Comparison of ENCODE assay signal across 2 cellular contexts in the genomic region with DNA sequence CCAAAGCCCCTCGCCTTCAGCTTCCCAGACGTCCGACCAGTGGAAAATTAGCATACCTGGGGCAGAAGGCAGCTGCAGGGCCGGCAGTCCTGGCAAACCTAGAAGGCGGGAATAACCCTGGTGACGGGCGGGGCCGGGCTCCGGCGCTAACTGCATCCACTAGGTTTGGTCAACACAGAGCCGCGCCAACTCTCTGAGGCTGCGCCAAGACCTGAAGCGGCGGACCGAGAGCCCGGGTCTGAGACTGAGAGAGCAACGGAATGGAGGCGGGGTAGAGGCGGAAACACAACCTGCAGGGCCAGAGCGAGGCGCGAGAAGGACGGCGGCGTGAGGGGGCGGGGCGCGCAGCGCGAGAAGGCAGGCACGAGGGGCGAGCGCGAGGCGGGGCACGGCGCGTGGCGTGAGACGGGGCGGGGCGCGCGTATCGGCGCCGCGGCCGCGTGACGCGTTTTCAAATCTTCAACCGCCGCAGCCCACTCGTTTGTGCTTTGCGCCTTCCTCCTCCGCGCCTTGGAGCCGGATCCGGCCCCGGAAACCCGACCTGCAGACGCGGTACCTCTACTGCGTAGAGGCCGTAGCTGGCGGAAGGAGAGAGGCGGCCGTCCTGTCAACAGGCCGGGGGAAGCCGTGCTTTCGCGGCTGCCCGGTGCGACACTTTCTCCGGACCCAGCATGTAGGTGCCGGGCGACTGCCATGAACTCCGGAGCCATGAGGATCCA.
TF ChIP-seq lines count a peak whose summit lies in the region.

A gene with protein sequence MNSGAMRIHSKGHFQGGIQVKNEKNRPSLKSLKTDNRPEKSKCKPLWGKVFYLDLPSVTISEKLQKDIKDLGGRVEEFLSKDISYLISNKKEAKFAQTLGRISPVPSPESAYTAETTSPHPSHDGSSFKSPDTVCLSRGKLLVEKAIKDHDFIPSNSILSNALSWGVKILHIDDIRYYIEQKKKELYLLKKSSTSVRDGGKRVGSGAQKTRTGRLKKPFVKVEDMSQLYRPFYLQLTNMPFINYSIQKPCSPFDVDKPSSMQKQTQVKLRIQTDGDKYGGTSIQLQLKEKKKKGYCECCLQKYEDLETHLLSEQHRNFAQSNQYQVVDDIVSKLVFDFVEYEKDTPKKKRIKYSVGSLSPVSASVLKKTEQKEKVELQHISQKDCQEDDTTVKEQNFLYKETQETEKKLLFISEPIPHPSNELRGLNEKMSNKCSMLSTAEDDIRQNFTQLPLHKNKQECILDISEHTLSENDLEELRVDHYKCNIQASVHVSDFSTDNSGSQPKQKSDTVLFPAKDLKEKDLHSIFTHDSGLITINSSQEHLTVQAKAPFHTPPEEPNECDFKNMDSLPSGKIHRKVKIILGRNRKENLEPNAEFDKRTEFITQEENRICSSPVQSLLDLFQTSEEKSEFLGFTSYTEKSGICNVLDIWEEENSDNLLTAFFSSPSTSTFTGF (plus strand): TSS at position 454 of the 719 bp plus-strand sequence. CDS start 240 bp downstream, at position 694.
A gene with protein sequence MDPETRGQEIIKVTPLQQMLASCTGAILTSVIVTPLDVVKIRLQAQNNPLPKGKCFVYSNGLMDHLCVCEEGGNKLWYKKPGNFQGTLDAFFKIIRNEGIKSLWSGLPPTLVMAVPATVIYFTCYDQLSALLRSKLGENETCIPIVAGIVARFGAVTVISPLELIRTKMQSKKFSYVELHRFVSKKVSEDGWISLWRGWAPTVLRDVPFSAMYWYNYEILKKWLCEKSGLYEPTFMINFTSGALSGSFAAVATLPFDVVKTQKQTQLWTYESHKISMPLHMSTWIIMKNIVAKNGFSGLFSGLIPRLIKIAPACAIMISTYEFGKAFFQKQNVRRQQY (minus strand): TSS at position 321 of the 719 bp plus-strand sequence. CDS start 17,633 bp downstream, outside the sequence.

TF ChIP-seq in HCT116, 20 proteins besides CTCF, POLR2A, EP300 and RAD21 (continued from another document):
- TF ChIP-seq, protein P1, sequence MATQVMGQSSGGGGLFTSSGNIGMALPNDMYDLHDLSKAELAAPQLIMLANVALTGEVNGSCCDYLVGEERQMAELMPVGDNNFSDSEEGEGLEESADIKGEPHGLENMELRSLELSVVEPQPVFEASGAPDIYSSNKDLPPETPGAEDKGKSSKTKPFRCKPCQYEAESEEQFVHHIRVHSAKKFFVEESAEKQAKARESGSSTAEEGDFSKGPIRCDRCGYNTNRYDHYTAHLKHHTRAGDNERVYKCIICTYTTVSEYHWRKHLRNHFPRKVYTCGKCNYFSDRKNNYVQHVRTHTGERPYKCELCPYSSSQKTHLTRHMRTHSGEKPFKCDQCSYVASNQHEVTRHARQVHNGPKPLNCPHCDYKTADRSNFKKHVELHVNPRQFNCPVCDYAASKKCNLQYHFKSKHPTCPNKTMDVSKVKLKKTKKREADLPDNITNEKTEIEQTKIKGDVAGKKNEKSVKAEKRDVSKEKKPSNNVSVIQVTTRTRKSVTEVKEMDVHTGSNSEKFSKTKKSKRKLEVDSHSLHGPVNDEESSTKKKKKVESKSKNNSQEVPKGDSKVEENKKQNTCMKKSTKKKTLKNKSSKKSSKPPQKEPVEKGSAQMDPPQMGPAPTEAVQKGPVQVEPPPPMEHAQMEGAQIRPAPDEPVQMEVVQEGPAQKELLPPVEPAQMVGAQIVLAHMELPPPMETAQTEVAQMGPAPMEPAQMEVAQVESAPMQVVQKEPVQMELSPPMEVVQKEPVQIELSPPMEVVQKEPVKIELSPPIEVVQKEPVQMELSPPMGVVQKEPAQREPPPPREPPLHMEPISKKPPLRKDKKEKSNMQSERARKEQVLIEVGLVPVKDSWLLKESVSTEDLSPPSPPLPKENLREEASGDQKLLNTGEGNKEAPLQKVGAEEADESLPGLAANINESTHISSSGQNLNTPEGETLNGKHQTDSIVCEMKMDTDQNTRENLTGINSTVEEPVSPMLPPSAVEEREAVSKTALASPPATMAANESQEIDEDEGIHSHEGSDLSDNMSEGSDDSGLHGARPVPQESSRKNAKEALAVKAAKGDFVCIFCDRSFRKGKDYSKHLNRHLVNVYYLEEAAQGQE (IDR thresholded peaks at IDR 0.05; ENCODE audit: low read depth), result no peak
- TF ChIP-seq, protein P2, sequence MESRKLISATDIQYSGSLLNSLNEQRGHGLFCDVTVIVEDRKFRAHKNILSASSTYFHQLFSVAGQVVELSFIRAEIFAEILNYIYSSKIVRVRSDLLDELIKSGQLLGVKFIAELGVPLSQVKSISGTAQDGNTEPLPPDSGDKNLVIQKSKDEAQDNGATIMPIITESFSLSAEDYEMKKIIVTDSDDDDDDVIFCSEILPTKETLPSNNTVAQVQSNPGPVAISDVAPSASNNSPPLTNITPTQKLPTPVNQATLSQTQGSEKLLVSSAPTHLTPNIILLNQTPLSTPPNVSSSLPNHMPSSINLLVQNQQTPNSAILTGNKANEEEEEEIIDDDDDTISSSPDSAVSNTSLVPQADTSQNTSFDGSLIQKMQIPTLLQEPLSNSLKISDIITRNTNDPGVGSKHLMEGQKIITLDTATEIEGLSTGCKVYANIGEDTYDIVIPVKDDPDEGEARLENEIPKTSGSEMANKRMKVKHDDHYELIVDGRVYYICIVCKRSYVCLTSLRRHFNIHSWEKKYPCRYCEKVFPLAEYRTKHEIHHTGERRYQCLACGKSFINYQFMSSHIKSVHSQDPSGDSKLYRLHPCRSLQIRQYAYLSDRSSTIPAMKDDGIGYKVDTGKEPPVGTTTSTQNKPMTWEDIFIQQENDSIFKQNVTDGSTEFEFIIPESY (IDR thresholded peaks at IDR 0.05; ENCODE audit: extremely low read depth, insufficient replicate concordance, low read length), result peak; percentile 38
- TF ChIP-seq ZNF274 (IDR thresholded peaks at IDR 0.05; ENCODE audit: low read depth, low read length) (no peak), CEBPB (IDR thresholded peaks at IDR 0.05; ENCODE audit: low read depth) (no peak), CBX3 (IDR thresholded peaks at IDR 0.05; ENCODE audit: low read depth) (peak; percentile 82), JUND (IDR thresholded peaks at IDR 0.05) (no peak), EZH2 (IDR thresholded peaks at IDR 0.05) (no peak), YY1 (IDR thresholded peaks at IDR 0.05; ENCODE audit: extremely low read depth, insufficient replicate concordance, low read depth, low read length) (peak; percentile 21), POLR2AphosphoS5 (IDR thresholded peaks at IDR 0.05; ENCODE audit: low read depth, low read length) (peak; percentile 92), ZFX (IDR thresholded peaks at IDR 0.05) (peak; percentile 60)
- TF ChIP-seq, protein P3, sequence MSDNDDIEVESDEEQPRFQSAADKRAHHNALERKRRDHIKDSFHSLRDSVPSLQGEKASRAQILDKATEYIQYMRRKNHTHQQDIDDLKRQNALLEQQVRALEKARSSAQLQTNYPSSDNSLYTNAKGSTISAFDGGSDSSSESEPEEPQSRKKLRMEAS (IDR thresholded peaks at IDR 0.05), result peak; percentile 97
TF ChIP-seq in HCT116: peak in this region for 8.

TF ChIP-seq in neural cell, 6 proteins besides CTCF, POLR2A, EP300 and RAD21 (continued from another document):
- TF ChIP-seq, protein P1 (IDR thresholded peaks at IDR 0.05; ENCODE audit: borderline replicate concordance), result peak; percentile 20
- TF ChIP-seq MXI1 (conservative IDR thresholded peaks at IDR 0.05; ENCODE audit: poor library complexity, severe bottlenecking) (peak; percentile 97), TAF1 (IDR thresholded peaks at IDR 0.05; ENCODE audit: low read depth) (no peak)
TF ChIP-seq in neural cell: peak in this region for 4.
